In the genomic region with DNA sequence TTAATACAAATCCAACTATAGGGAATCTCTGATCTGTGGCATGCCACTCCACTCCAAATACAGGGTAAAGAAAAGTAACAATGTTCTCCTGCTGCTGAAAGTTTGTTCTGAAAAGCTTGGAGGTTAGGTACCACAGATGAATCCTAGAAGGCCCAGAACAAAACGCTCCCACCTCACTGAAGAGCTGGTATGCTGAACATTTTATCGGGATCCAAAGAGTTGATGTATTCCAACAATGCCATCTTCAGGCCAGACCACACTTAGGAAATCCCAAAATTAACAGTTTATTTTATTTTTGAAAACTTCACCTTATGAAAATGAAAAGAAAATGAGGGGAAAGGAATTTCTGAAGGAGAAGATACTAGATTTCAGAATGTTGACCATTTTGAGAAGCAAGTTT, we compare ENCODE assay signal across 10 cellular contexts.
DNase-seq lines count a peak whose midpoint lies in the region; ATAC-seq and TF ChIP-seq lines count a peak whose summit lies in the region.
"Had no signal": no experiment of that assay in that cellular context is flagged by ENCODE, and none has a peak within 500 bp of the region (broad histone marks: within the 10 kb centered on the region; RNA-seq: fewer than 3 reads in every experiment).

No MANE protein-coding gene starts in this region.

- no peak overlapping the region for H3K4me2 ChIP-seq in osteoblast (ENCODE audit: insufficient read depth, low read length)

- no peak overlapping the region for H2AFZ ChIP-seq in osteoblast (ENCODE audit: low read length)

- TF ChIP-seq CTCF in epithelial cell of proximal tubule (conservative IDR thresholded peaks at IDR 0.05; ENCODE audit: low read depth, low read length) (peak; percentile 12), osteoblast (IDR thresholded peaks at IDR 0.05; ENCODE audit: extremely low read depth, low read depth, low read length) (no peak)
- TF ChIP-seq CTCF in CD8-positive, alpha-beta T cell (IDR thresholded peaks at IDR 0.05): no peak

- no peaks in the 10 kb centered on the region for H3K4me1 ChIP-seq in osteoblast (ENCODE audit: insufficient read depth, low read length)
- no peaks in the 10 kb centered on the region for H3K4me1 ChIP-seq in CD8-positive, alpha-beta T cell (ENCODE audit: insufficient read depth, low read length)

- H3K9me3 Mint-ChIP-seq in activated CD4-positive, alpha-beta memory T cell treated with anti-CD3 and anti-CD28 coated beads, Interleukin-2, amount 10 ng/mL, durations not matched to agents 7 days and 5 days: peaks cover under 1% of the 10 kb centered on the region
- peaks cover 6% of the 10 kb centered on the region for H3K9me3 Mint-ChIP-seq in CD8-positive, alpha-beta T cell

- ATAC-seq in CD8-positive, alpha-beta T cell: no peak
- ATAC-seq: esophagus mucosa had no signal

- no peak overlapping the region for H3K4me3 ChIP-seq in epithelial cell of proximal tubule (ENCODE audit: low read depth, low read length)
- H3K4me3 ChIP-seq in osteoblast (ENCODE audit: insufficient read depth, low read length): no peak overlapping the region
- no peak overlapping the region for H3K4me3 ChIP-seq in CD8-positive, alpha-beta T cell (ENCODE audit: low read depth, low read length)

- intact Hi-C loops in CD8-positive, alpha-beta T cell (cut with DNase I, micrococcal nuclease): no loop called here

- no peaks in the 10 kb centered on the region for H3K27me3 Mint-ChIP-seq in activated CD4-positive, alpha-beta memory T cell treated with anti-CD3 and anti-CD28 coated beads, Interleukin-2, amount 10 ng/mL, durations not matched to agents 7 days and 5 days
- H3K27me3 Mint-ChIP-seq in CD8-positive, alpha-beta T cell (ENCODE audit: low read depth): no peaks in the 10 kb centered on the region
- H3K27me3 Mint-ChIP-seq: progenitor cell of endocrine pancreas had no signal

- H3K27ac ChIP-seq in osteoblast (ENCODE audit: low read depth, low read length): no peak overlapping the region
- no peak overlapping the region for H3K27ac ChIP-seq in CD8-positive, alpha-beta T cell (ENCODE audit: low read depth, low read length)

- CTCF ChIA-PET in activated CD4-positive, alpha-beta memory T cell treated with anti-CD3 and anti-CD28 coated beads, Interleukin-2, amount 10 ng/mL, durations not matched to agents 7 days and 5 days (lab: Charles Lee): no interaction called here
- CTCF ChIA-PET in CD8-positive, alpha-beta T cell (lab: Charles Lee): no interaction called here

- no peak overlapping the region for H3K4me3 Mint-ChIP-seq in activated CD4-positive, alpha-beta memory T cell treated with anti-CD3 and anti-CD28 coated beads, Interleukin-2, amount 10 ng/mL, durations not matched to agents 7 days and 5 days
- no peak overlapping the region for H3K4me3 Mint-ChIP-seq in CD8-positive, alpha-beta T cell

- no peaks in the 10 kb centered on the region for H4K20me1 ChIP-seq in osteoblast (ENCODE audit: insufficient read depth, low read length)

- DNase-seq in HT-29 (ENCODE audit: low spot score) (peak; percentile 51), RKO (ENCODE audit: low spot score) (peak; percentile 30), epithelial cell of proximal tubule (ENCODE audit: low read depth) (no peak), osteoblast (ENCODE audit: insufficient read length, low spot score, missing footprints) (peak; percentile 17), T-helper 9 cell (no peak)
- DNase-seq in activated CD4-positive, alpha-beta memory T cell treated with anti-CD3 and anti-CD28 coated beads, Interleukin-2, amount 10 ng/mL, durations not matched to agents 7 days and 5 days: no peak
- DNase-seq in CD8-positive, alpha-beta T cell: no peak
- DNase-seq: kidney glomerular epithelial cell had no signal

- no peak overlapping the region for H3K27ac Mint-ChIP-seq in activated CD4-positive, alpha-beta memory T cell treated with anti-CD3 and anti-CD28 coated beads, Interleukin-2, amount 10 ng/mL, durations not matched to agents 7 days and 5 days
- H3K27ac Mint-ChIP-seq in CD8-positive, alpha-beta T cell: no peak overlapping the region
- H3K27ac Mint-ChIP-seq: progenitor cell of endocrine pancreas had no signal

- no peaks in the 10 kb centered on the region for H3K4me1 Mint-ChIP-seq in activated CD4-positive, alpha-beta memory T cell treated with anti-CD3 and anti-CD28 coated beads, Interleukin-2, amount 10 ng/mL, durations not matched to agents 7 days and 5 days
- H3K4me1 Mint-ChIP-seq in CD8-positive, alpha-beta T cell (ENCODE audit: low read depth): no peaks in the 10 kb centered on the region

- no peaks in the 10 kb centered on the region for H3K79me2 ChIP-seq in osteoblast (ENCODE audit: insufficient read depth, low read length)

- no peaks in the 10 kb centered on the region for H3K27me3 ChIP-seq in osteoblast (ENCODE audit: insufficient read depth, low read length)
- no peaks in the 10 kb centered on the region for H3K27me3 ChIP-seq in CD8-positive, alpha-beta T cell (ENCODE audit: insufficient read depth, low read length)

- no peaks in the 10 kb centered on the region for H3K36me3 ChIP-seq in osteoblast (ENCODE audit: insufficient read depth, low read length)
- H3K36me3 ChIP-seq in CD8-positive, alpha-beta T cell (ENCODE audit: insufficient read depth, low read length): no peaks in the 10 kb centered on the region

- POLR2A ChIA-PET in activated CD4-positive, alpha-beta memory T cell treated with anti-CD3 and anti-CD28 coated beads, Interleukin-2, amount 10 ng/mL, durations not matched to agents 7 days and 5 days (lab: Charles Lee): no interaction called here
- POLR2A ChIA-PET in CD8-positive, alpha-beta T cell (lab: Charles Lee): no interaction called here

- H3K36me3 Mint-ChIP-seq in activated CD4-positive, alpha-beta memory T cell treated with anti-CD3 and anti-CD28 coated beads, Interleukin-2, amount 10 ng/mL, durations not matched to agents 7 days and 5 days (ENCODE audit: low read depth): no peaks in the 10 kb centered on the region
- no peaks in the 10 kb centered on the region for H3K36me3 Mint-ChIP-seq in CD8-positive, alpha-beta T cell

- peaks cover 8% of the 10 kb centered on the region for H3K9me3 ChIP-seq in osteoblast (ENCODE audit: low read depth, low read length)
- no peaks in the 10 kb centered on the region for H3K9me3 ChIP-seq in CD8-positive, alpha-beta T cell (ENCODE audit: low read length)

Comparison
In these comparisons a context has a peak if more than half of its experiments do, and no peak if none do; other contexts are left out.
1. DNase-seq: peak in HT-29 (single experiment), RKO (single experiment) and osteoblast (single experiment); none in epithelial cell of proximal tubule (single experiment), activated CD4-positive, alpha-beta memory T cell treated with anti-CD3 and anti-CD28 coated beads, Interleukin-2, amount 10 ng/mL, durations not matched to agents 7 days and 5 days (single experiment), CD8-positive, alpha-beta T cell (0 of 7) and T-helper 9 cell (single experiment).